Comparison of ENCODE assay signal across 11 cellular contexts in the genomic region with DNA sequence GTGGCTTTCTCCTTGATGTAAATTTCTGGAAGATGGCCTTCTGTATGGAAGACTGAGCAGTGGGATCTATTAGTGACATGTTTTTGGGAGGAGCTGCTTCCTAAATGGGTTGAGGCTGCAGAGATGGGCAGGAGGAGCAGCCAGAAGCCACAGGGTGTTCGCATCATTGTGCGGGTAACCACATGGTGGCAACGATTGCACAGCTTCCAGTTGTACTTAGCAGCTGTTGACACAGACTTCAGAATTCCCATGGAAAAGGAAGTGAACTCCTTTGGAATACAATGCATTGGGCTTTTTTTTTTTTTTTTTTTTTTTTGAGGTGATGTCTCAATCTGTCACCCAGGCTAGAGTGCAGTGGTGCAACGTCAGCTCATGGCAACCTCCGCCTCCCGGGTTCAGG.
A peak's percentile ranks its signal among the peaks of the same experiment; 100 is the strongest.
DNase-seq lines count a peak whose midpoint lies in the region; ATAC-seq and TF ChIP-seq lines count a peak whose summit lies in the region.
"Had no signal": no experiment of that assay in that cellular context is flagged by ENCODE, and none has a peak within 500 bp of the region (broad histone marks: within the 10 kb centered on the region; RNA-seq: fewer than 3 reads in every experiment).

No MANE protein-coding gene starts in this region.

- no peak for ATAC-seq in GM18511 (IDR thresholded peaks at IDR 0.05; ENCODE audit: unreplicated experiment)

- H3K27me3 ChIP-seq in fibroblast of lung (ENCODE audit: control insufficient read depth, insufficient read depth, low read length): no peaks in the 10 kb centered on the region
- H3K27me3 ChIP-seq: BLaER1 had no signal

- H3K79me2 ChIP-seq in fibroblast of lung (ENCODE audit: control insufficient read depth, insufficient read depth, low read length): no peaks in the 10 kb centered on the region
- H3K79me2 ChIP-seq: parathyroid adenoma had no signal

- no peak overlapping the region for H3K4me3 ChIP-seq in fibroblast of lung (replicated peaks in 1 of 4; ENCODE audit: control extremely low read depth in 1 of 4, insufficient read depth in 1 of 4, low read depth in 3 of 4, low read length in 4 of 4)
- H3K4me3 ChIP-seq: BLaER1 had no signal

- H3K4me1 ChIP-seq in fibroblast of lung (ENCODE audit: control insufficient read depth, extremely low read depth, insufficient read depth, low read length): no peaks in the 10 kb centered on the region

- TF ChIP-seq CTCF in fibroblast of lung (conservative IDR thresholded peaks at IDR 0.05 in 1 of 2, IDR thresholded peaks at IDR 0.05 in 1 of 2; ENCODE audit: low read depth in 1 of 2, low read length in 2 of 2) (peak; percentile 18 to 37), GM13976 (IDR thresholded peaks at IDR 0.05; ENCODE audit: borderline replicate concordance, control extremely low read depth, extremely low read depth, insufficient read depth, missing control alignments) (no peak)

- no peaks in the 10 kb centered on the region for H4K20me1 ChIP-seq in fibroblast of lung (ENCODE audit: control insufficient read depth, extremely low read depth, insufficient read depth, low read length)
- H4K20me1 ChIP-seq: BLaER1 had no signal

- no peaks in the 10 kb centered on the region for H3K9me3 ChIP-seq in fibroblast of lung (ENCODE audit: control insufficient read depth, insufficient read depth, low read depth, low read length)
- H3K9me3 ChIP-seq: BLaER1 had no signal

- H3K27ac ChIP-seq in fibroblast of lung (ENCODE audit: insufficient read depth, low read length): no peak overlapping the region
- H3K27ac ChIP-seq: BLaER1, parathyroid adenoma had no signal

- DNase-seq in NCI-H146 (lab: John Stamatoyannopoulos, UW) (peak; percentile 31), NCI-H146 treated with DMSO at 0.1 percent for 48 hours (lab: John Stamatoyannopoulos, UW; ENCODE audit: unreplicated experiment) (no peak), NCI-H526 treated with DMSO at 0.1 percent for 48 hours (lab: John Stamatoyannopoulos, UW) (peak; percentile 17), fibroblast of lung (ENCODE audit: low read depth in 2 of 2) (peak; percentile 64 to 80), pulmonary artery endothelial cell (ENCODE audit: low read depth, low spot score) (peak; percentile 53), GM13976 (ENCODE audit: low spot score) (no peak), NOMO-1 treated with DMSO at 0.1 percent for 48 hours (lab: John Stamatoyannopoulos, UW; ENCODE audit: unreplicated experiment) (no peak)
- DNase-seq: activated B cell treated with CpG ODN at 0.5 μM for 24 hours had no signal

- no peak overlapping the region for H3K9ac ChIP-seq in fibroblast of lung (ENCODE audit: insufficient read depth, low read length)
- H3K9ac ChIP-seq: BLaER1, parathyroid adenoma had no signal

- H3K4me2 ChIP-seq in fibroblast of lung (ENCODE audit: extremely low read depth, insufficient read depth, low read length): no peak overlapping the region
- H3K4me2 ChIP-seq: BLaER1 had no signal

- H2AFZ ChIP-seq in fibroblast of lung (ENCODE audit: low read length): no peak overlapping the region
- H2AFZ ChIP-seq: parathyroid adenoma had no signal

- in situ Hi-C loops in GM13976 (cut with MboI; ENCODE audit: low sequenced_read_pairs, unreplicated experiment): no loop called here

- H3K36me3 ChIP-seq in fibroblast of lung (ENCODE audit: control insufficient read depth, insufficient read depth, low read length): no peaks in the 10 kb centered on the region
- H3K36me3 ChIP-seq: BLaER1 had no signal

Comparison
In these comparisons a context has a peak if more than half of its experiments do, and no peak if none do; other contexts are left out.
1. DNase-seq: peak in NCI-H146 (single experiment), NCI-H526 treated with DMSO at 0.1 percent for 48 hours (single experiment), fibroblast of lung (2 of 2) and pulmonary artery endothelial cell (single experiment); none in NCI-H146 treated with DMSO at 0.1 percent for 48 hours (single experiment), GM13976 (single experiment) and NOMO-1 treated with DMSO at 0.1 percent for 48 hours (single experiment).